ENCODE assay signal across 8 cellular contexts in genomic region chr16:56190903-56191806, GRCh38. TPM values are rescaled to one million over a fixed set of nuclear protein-coding genes. Genes with fewer than 3 reads are reported as not detected.
A peak's percentile ranks its signal among the peaks of the same experiment; 100 is the strongest.
DNase-seq lines count a peak whose midpoint lies in the region; ATAC-seq and TF ChIP-seq lines count a peak whose summit lies in the region.

TSS of gene GNAO1 (plus strand) at chr16:56191489. CDS start at chr16:56192236, 747 bp downstream.

- H3K9me3 Mint-ChIP-seq in endothelial cell (ENCODE audit: unreplicated experiment), result no peaks in the 10 kb centered on the region

- peak within 1 kb of the TSS; percentile 78 for H3K4me3 Mint-ChIP-seq in endothelial cell (ENCODE audit: unreplicated experiment)

- H2BK12ac ChIP-seq in mesenchymal stem cell (ENCODE audit: low read length in 2 of 2), result no peak within 1 kb of the TSS

- peak within 1 kb of the TSS; percentile 92 for H3K4me2 ChIP-seq in mesenchymal stem cell (ENCODE audit: low read length, poor library complexity, severe bottlenecking)

- POLR2A ChIA-PET in BJ (lab: Charles Lee), result interaction anchor here (0.6 kb wide), 1 partner anchor 98 kb away, joined by 4 read pairs; no protein-coding TSS in a partner anchor

- no peak within 1 kb of the TSS for H3K4ac ChIP-seq in mesenchymal stem cell (ENCODE audit: low read depth in 1 of 2, low read length in 2 of 2)

- H3K27ac Mint-ChIP-seq in endothelial cell (ENCODE audit: unreplicated experiment), result no peak within 1 kb of the TSS

- H3K4me3 ChIP-seq in BJ (ENCODE audit: low read depth, low read length) (peak within 1 kb of the TSS; percentile 53), mesenchymal stem cell (ENCODE audit: insufficient read depth in 1 of 2, low read depth in 1 of 2, low read length in 2 of 2) (peak within 1 kb of the TSS; percentile 54 to 71)

- peak within 1 kb of the TSS in 1 of 2 experiments; percentile 91 for H3K14ac ChIP-seq in mesenchymal stem cell (ENCODE audit: low read length in 2 of 2)

- no peaks in the 10 kb centered on the region for H3K79me1 ChIP-seq in mesenchymal stem cell (replicated peaks; ENCODE audit: low read length, poor library complexity, severe bottlenecking)

- H4K91ac ChIP-seq in mesenchymal stem cell (ENCODE audit: low read length), result no peak within 1 kb of the TSS

- H2BK120ac ChIP-seq in mesenchymal stem cell (ENCODE audit: low read depth, low read length), result no peak within 1 kb of the TSS

- peak within 1 kb of the TSS; percentile 69 to 79 for H3K23ac ChIP-seq in mesenchymal stem cell (ENCODE audit: low read length in 2 of 2)

- peaks cover 17% of the 10 kb centered on the region for H3K4me1 ChIP-seq in mesenchymal stem cell (ENCODE audit: control insufficient read depth, insufficient read depth, low read depth, low read length)

- under 1% methylated on average over 52 of the region's 123 CpGs for WGBS in mesenchymal stem cell

- H2AFZ ChIP-seq in mesenchymal stem cell (ENCODE audit: low read depth, low read length), result peak within 1 kb of the TSS; percentile 53

- no peaks in the 10 kb centered on the region for H3K36me3 Mint-ChIP-seq in endothelial cell (ENCODE audit: low read depth, unreplicated experiment)

- TF ChIP-seq CTCF in BJ (IDR thresholded peaks at IDR 0.05; ENCODE audit: insufficient read depth, low read depth, low read length) (no peak), endothelial cell (IDR thresholded peaks at IDR 0.05; ENCODE audit: unreplicated experiment) (no peak)

- CTCF ChIA-PET in BJ (lab: Yijun Ruan, JAX), result no interaction called here

- H3K4me1 Mint-ChIP-seq in endothelial cell (ENCODE audit: unreplicated experiment), result peaks cover 9% of the 10 kb centered on the region

- peak within 1 kb of the TSS; percentile 16 for H3K9ac ChIP-seq in mesenchymal stem cell (ENCODE audit: low read length)

- no peak within 1 kb of the TSS for H2AK5ac ChIP-seq in mesenchymal stem cell (ENCODE audit: low read length, severe bottlenecking)

- no peak within 1 kb of the TSS for H4K8ac ChIP-seq in mesenchymal stem cell (ENCODE audit: low read length)

- peak within 1 kb of the TSS; percentile 48 for H2BK15ac ChIP-seq in mesenchymal stem cell (ENCODE audit: low read depth, poor library complexity, severe bottlenecking)

- H3K18ac ChIP-seq in mesenchymal stem cell (ENCODE audit: low read depth in 1 of 2, low read length in 2 of 2), result peak within 1 kb of the TSS in 1 of 2 experiments; percentile 24

- no peak within 1 kb of the TSS for H3K27ac ChIP-seq in mesenchymal stem cell (ENCODE audit: low read length, poor library complexity, severe bottlenecking)

- ATAC-seq in GM21390 (IDR thresholded peaks at IDR 0.05; ENCODE audit: unreplicated experiment) (peak; percentile 48), GM21619 (IDR thresholded peaks at IDR 0.05; ENCODE audit: unreplicated experiment) (no peak)

- H2BK5ac ChIP-seq in mesenchymal stem cell (ENCODE audit: low read depth, low read length, poor library complexity, severe bottlenecking), result no peak within 1 kb of the TSS

- peaks cover 14% of the 10 kb centered on the region for H3K27me3 ChIP-seq in BJ (ENCODE audit: control insufficient read depth, insufficient read depth, low read length)
- H3K27me3 ChIP-seq in mesenchymal stem cell (ENCODE audit: control insufficient read depth in 1 of 2, insufficient read depth in 1 of 2, low read length in 2 of 2), result peaks cover 66 to 67% of the 10 kb centered on the region in 2 experiments

- H3K36me3 ChIP-seq in BJ (ENCODE audit: control insufficient read depth, insufficient read depth, low read length), result no peaks in the 10 kb centered on the region
- peaks cover 0 to 3% of the 10 kb centered on the region in 2 experiments for H3K36me3 ChIP-seq in mesenchymal stem cell (ENCODE audit: control insufficient read depth in 1 of 2, insufficient read depth in 2 of 2, low read depth in 1 of 2, low read length in 2 of 2)

- DNase-seq in BJ (ENCODE audit: low read depth) (no peak), NCI-H345 treated with DMSO at 0.1 percent for 48 hours (lab: John Stamatoyannopoulos, UW; ENCODE audit: unreplicated experiment) (peak; percentile 58), endothelial cell (ENCODE audit: low spot score) (peak; percentile 34), mesenchymal stem cell (peak; percentile 58)
- peak; percentile 75 for DNase-seq in activated CD8-positive, alpha-beta memory T cell treated with anti-CD3 and anti-CD28 coated beads, Interleukin-2, amount 50 U/mL, for 48 hours
- peak; percentile 27 to 43 for DNase-seq in stimulated activated CD8-positive, alpha-beta memory T cell treated with anti-CD3 and anti-CD28 coated beads, Interleukin-2, amount 100 ng/mL, for 1 hour (ENCODE audit: low read depth in 2 of 2)

- H3K9me3 ChIP-seq in mesenchymal stem cell (ENCODE audit: control insufficient read depth, low read length), result no peaks in the 10 kb centered on the region

- peaks cover 7% of the 10 kb centered on the region for H3K27me3 Mint-ChIP-seq in endothelial cell (ENCODE audit: unreplicated experiment)

RNA-seq across cellular contexts. Expression of gene GNAO1, which starts in this region (rescaled TPM):
- polyA plus RNA-seq in BJ (2011; rRNA removed), result 6.2 and 10.8 TPM in 2 replicates
- 12.9 and 29.2 TPM in 2 replicates for polyA minus RNA-seq in BJ (2011; rRNA and poly(A)+ RNA removed)
- 0.69 TPM for total RNA-seq in endothelial cell (ENCODE audit: unreplicated experiment)
- polyA plus RNA-seq in mesenchymal stem cell (2013, experiment 1 of 2), result 2.0 TPM
- 1.5 TPM for polyA plus RNA-seq in mesenchymal stem cell (2013, experiment 2 of 2)

Comparison
In these comparisons a context has a peak if more than half of its experiments do, and no peak if none do; other contexts are left out.
1. Peak in DNase-seq in endothelial cell; RNA of the gene not detected or under 1 TPM.